ENCODE assay signal across 19 cellular contexts in genomic region chr19:30540671-30541210, GRCh38.
"Had no signal": no experiment of that assay in that cellular context is flagged by ENCODE, and none has a peak within 500 bp of the region (broad histone marks: within the 10 kb centered on the region; RNA-seq: fewer than 3 reads in every experiment).

No MANE protein-coding gene starts in this region.

- H3K4me1 ChIP-seq: gastroesophageal sphincter, prostate gland, spleen, uterus had no signal

- H3K36me3 ChIP-seq: gastroesophageal sphincter, neutrophil, ovary, prostate gland, spleen, uterus, WERI-Rb-1 had no signal

- ATAC-seq: activated CD8-positive, alpha-beta T cell treated with anti-CD3 and anti-CD28 coated beads, Interleukin-2, amount 10 ng/mL, durations not matched to agents 7 days and 5 days; activated naive CD8-positive, alpha-beta T cell treated with anti-CD3 and anti-CD28 coated beads, Interleukin-2, amount 50 U/mL, for 24 hours; gastroesophageal sphincter had no signal

- H3K27ac ChIP-seq: epithelial cell of prostate, gastroesophageal sphincter, neutrophil, ovary, prostate gland, spleen, testis, uterus, WERI-Rb-1 had no signal

- DNase-seq: activated CD4-positive, alpha-beta T cell treated with anti-CD3 and anti-CD28 coated beads for 1 hour; activated CD4-positive, alpha-beta T cell treated with anti-CD3 and anti-CD28 coated beads, Interleukin-2, amount 50 U/mL, for 1 hour; activated CD8-positive, alpha-beta T cell treated with anti-CD3 and anti-CD28 coated beads, Interleukin-2, amount 10 ng/mL, durations not matched to agents 7 days and 5 days; activated gamma-delta T cell; activated naive CD4-positive, alpha-beta T cell treated with anti-CD3 and anti-CD28 coated beads, Interleukin-2, amount 50 U/mL, for 16 hours; activated naive CD8-positive, alpha-beta T cell treated with anti-CD3 and anti-CD28 coated beads, Interleukin-2, amount 50 U/mL, for 24 hours; hypothalamus; ovary; spleen; stimulated activated CD4-positive, alpha-beta T cell treated with anti-CD3 and anti-CD28 coated beads, Interleukin-4, amount 100 ng/mL, for 1 hour; stimulated activated naive CD4-positive, alpha-beta T cell; testis; trophoblast cell; uterus; WERI-Rb-1 had no signal

- H3K9me3 ChIP-seq: gastroesophageal sphincter, neutrophil, ovary, prostate gland, testis, uterus had no signal

- H3K27me3 ChIP-seq: neutrophil, ovary, testis, uterus had no signal

- H3K4me3 ChIP-seq: gastroesophageal sphincter, ovary, prostate gland, spleen, testis, uterus had no signal
